13 cellular contexts compared by ENCODE assay signal in the genomic region with DNA sequence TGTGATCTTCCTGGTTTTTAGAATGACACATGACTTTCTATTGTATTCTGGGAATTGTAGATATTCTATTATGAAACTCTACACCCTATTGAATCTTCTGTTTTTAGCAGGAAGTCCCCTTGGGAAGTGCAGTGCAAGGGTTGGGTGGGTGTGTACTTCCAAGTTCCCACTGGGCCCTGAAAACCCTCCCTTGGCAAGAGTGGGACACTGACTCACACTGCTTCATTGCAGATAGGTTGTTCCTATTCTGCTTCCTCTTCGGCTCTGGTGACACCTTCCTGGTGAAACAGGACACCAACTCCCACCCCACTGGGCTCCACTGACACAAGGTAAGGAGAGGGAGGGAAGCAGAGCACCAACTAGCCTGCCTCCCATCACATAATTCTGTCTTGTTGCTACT.
DNase-seq lines count a peak whose midpoint lies in the region; ATAC-seq and TF ChIP-seq lines count a peak whose summit lies in the region.
"Had no signal": no experiment of that assay in that cellular context is flagged by ENCODE, and none has a peak within 500 bp of the region (broad histone marks: within the 10 kb centered on the region; RNA-seq: fewer than 3 reads in every experiment).

No MANE protein-coding gene starts in this region.

- no peaks in the 10 kb centered on the region for H3K27me3 Mint-ChIP-seq in activated T-helper 17 cell treated with anti-CD3 and anti-CD28 coated beads, Interleukin-2, amount 50 U/mL, for 72 hours
- no peaks in the 10 kb centered on the region for H3K27me3 Mint-ChIP-seq in naive thymus-derived CD8-positive, alpha-beta T cell

- TF ChIP-seq POLR2A in tibial nerve (IDR thresholded peaks at IDR 0.05) = no peak

- no peak overlapping the region for H3K4me3 Mint-ChIP-seq in activated T-helper 17 cell treated with anti-CD3 and anti-CD28 coated beads, Interleukin-2, amount 50 U/mL, for 72 hours
- H3K4me3 Mint-ChIP-seq in naive thymus-derived CD8-positive, alpha-beta T cell = no peak overlapping the region

- H3K36me3 Mint-ChIP-seq in activated T-helper 17 cell treated with anti-CD3 and anti-CD28 coated beads, Interleukin-2, amount 50 U/mL, for 72 hours (ENCODE audit: low read depth) = no peaks in the 10 kb centered on the region
- no peaks in the 10 kb centered on the region for H3K36me3 Mint-ChIP-seq in naive thymus-derived CD8-positive, alpha-beta T cell

- 50 to 60% methylated on average over 1 of the region's 1 CpG for WGBS in tibial nerve, 2 donors

- H3K4me3 ChIP-seq in left lung (no peak overlapping the region), tibial nerve (no peak overlapping the region)
- H3K4me3 ChIP-seq: A549, GM12878 had no signal

- H3K36me3 ChIP-seq in left lung (no peaks in the 10 kb centered on the region), tibial nerve (no peaks in the 10 kb centered on the region)

- POLR2A ChIA-PET in naive thymus-derived CD8-positive, alpha-beta T cell (lab: Charles Lee) = no interaction called here

- ATAC-seq in left lung (peak; percentile 88), GM19463 (IDR thresholded peaks at IDR 0.05; ENCODE audit: unreplicated experiment) (no peak)
- no peak for ATAC-seq in activated T-helper 17 cell treated with anti-CD3 and anti-CD28 coated beads, Interleukin-2, amount 50 U/mL, for 72 hours (replicated peaks)
- no peak for ATAC-seq in naive thymus-derived CD8-positive, alpha-beta T cell
- ATAC-seq: A549, GM12878 had no signal

- DNase-seq in NCI-H146 (lab: John Stamatoyannopoulos, UW) (peak; percentile 19), NCI-H146 treated with DMSO at 0.1 percent for 48 hours (lab: John Stamatoyannopoulos, UW; ENCODE audit: unreplicated experiment) (no peak), dermis blood vessel endothelial cell (peak; percentile 88), left lung (peak; percentile 21 to 75), tibial nerve (ENCODE audit: low spot score in 2 of 2) (peak; percentile 24 to 37)
- DNase-seq in naive thymus-derived CD8-positive, alpha-beta T cell = no peak
- DNase-seq: central memory CD4-positive, alpha-beta T cell; NCI-H2227 treated with DMSO at 0.1 percent for 48 hours; stimulated activated CD4-positive, alpha-beta T cell treated with anti-CD3 and anti-CD28 coated beads, Interleukin-15, amount 100 ng/mL, for 24 hours had no signal

- H3K27ac Mint-ChIP-seq in activated T-helper 17 cell treated with anti-CD3 and anti-CD28 coated beads, Interleukin-2, amount 50 U/mL, for 72 hours = no peak overlapping the region
- H3K27ac Mint-ChIP-seq in naive thymus-derived CD8-positive, alpha-beta T cell = no peak overlapping the region

- intact Hi-C loops in left lung (cut with DNase I) = no loop called here

- no peaks in the 10 kb centered on the region for H3K27me3 ChIP-seq in left lung
- no peaks in the 10 kb centered on the region for H3K27me3 ChIP-seq in tibial nerve

- no peaks in the 10 kb centered on the region for H3K9me3 Mint-ChIP-seq in activated T-helper 17 cell treated with anti-CD3 and anti-CD28 coated beads, Interleukin-2, amount 50 U/mL, for 72 hours
- no peaks in the 10 kb centered on the region for H3K9me3 Mint-ChIP-seq in naive thymus-derived CD8-positive, alpha-beta T cell

- H3K9me3 ChIP-seq in left lung (no peaks in the 10 kb centered on the region), tibial nerve (no peaks in the 10 kb centered on the region)
- H3K9me3 ChIP-seq: A549 had no signal

- H3K4me1 ChIP-seq in left lung (peaks cover 4 to 22% of the 10 kb centered on the region in 2 donors), tibial nerve (peaks cover 0 to 28% (median 3%) of the 10 kb centered on the region in 4 donors)
- H3K4me1 ChIP-seq: A549 had no signal

- TF ChIP-seq EP300 in tibial nerve (IDR thresholded peaks at IDR 0.05) = peak in 1 of 2 donors; percentile 66

- TF ChIP-seq CTCF in left lung (IDR thresholded peaks at IDR 0.05) (no peak), tibial nerve (IDR thresholded peaks at IDR 0.05) (no peak)

- H3K27ac ChIP-seq in left lung = peak overlapping the region in 1 of 2 donors; percentile 79
- H3K27ac ChIP-seq in tibial nerve = peak overlapping the region in 2 of 4 donors; percentile 57 to 65
- H3K27ac ChIP-seq: A549 had no signal

- H3K4me1 Mint-ChIP-seq in activated T-helper 17 cell treated with anti-CD3 and anti-CD28 coated beads, Interleukin-2, amount 50 U/mL, for 72 hours = no peaks in the 10 kb centered on the region
- peaks cover 11 to 21% (median 18%) of the 10 kb centered on the region in 4 donors for H3K4me1 Mint-ChIP-seq in naive thymus-derived CD8-positive, alpha-beta T cell

Comparison
In these comparisons a context has a peak if more than half of its experiments do, and no peak if none do; other contexts are left out.
1. DNase-seq: peak in NCI-H146 (single experiment), dermis blood vessel endothelial cell (single experiment), left lung (2 of 2) and tibial nerve (2 of 2); none in NCI-H146 treated with DMSO at 0.1 percent for 48 hours (single experiment) and naive thymus-derived CD8-positive, alpha-beta T cell (0 of 10).